Comparison of ENCODE assay signal across 9 cellular contexts in genomic region chr2:156399224-156399949, GRCh38. TPM values are rescaled to one million over a fixed set of nuclear protein-coding genes. Genes with fewer than 3 reads are reported as not detected.
DNase-seq lines count a peak whose midpoint lies in the region; ATAC-seq, FAIRE-seq and TF ChIP-seq lines count a peak whose summit lies in the region.
"Had no signal": no experiment of that assay in that cellular context is flagged by ENCODE, and none has a peak within 500 bp of the region (broad histone marks: within the 10 kb centered on the region; RNA-seq: fewer than 3 reads in every experiment).

No MANE protein-coding gene starts in this region.

- dilution Hi-C loops in mammary epithelial cell (cut with HindIII; ENCODE audit: low sequenced_read_pairs): loop anchor here (5.0 kb wide), 1 partner anchor 52 kb away; no protein-coding TSS in a partner anchor

- in situ Hi-C loops in mammary epithelial cell (cut with MboI; ENCODE audit: low sequenced_read_pairs in 2 of 2): no loop called here

- H3K27me3 ChIP-seq in mammary epithelial cell (ENCODE audit: insufficient read depth, low read length): no peaks in the 10 kb centered on the region

- H3K9me3 ChIP-seq in mammary epithelial cell (replicated peaks; ENCODE audit: insufficient read depth, low read length): no peaks in the 10 kb centered on the region

- H3K4me3 Mint-ChIP-seq in T-helper 1 cell treated with Interleukin-12 subunit alpha and Interleukin-12 subunit beta and Interleukin-4 antibody, amounts not matched to agents 30 μg/mL and 1 μg/mL, for 36 hours: peak overlapping the region; percentile 87
- peak overlapping the region; percentile 89 for H3K4me3 Mint-ChIP-seq in memory B cell

- H3K36me3 ChIP-seq in mammary epithelial cell (ENCODE audit: insufficient read depth, low read length): no peaks in the 10 kb centered on the region

- H3K4me3 ChIP-seq in mammary epithelial cell (replicated peaks in 1 of 3; ENCODE audit: insufficient read depth in 1 of 3, low read depth in 2 of 3, low read length in 3 of 3): peak overlapping the region; percentile 56 to 90 (median 76)

- ATAC-seq in memory B cell (ENCODE audit: low read depth): no peak

- BruUV-seq in mammary epithelial cell (replicated peaks; lab: Mats Ljungman, UMichigan): no TSS peak

- H2AFZ ChIP-seq in mammary epithelial cell (ENCODE audit: low read depth, low read length): peak overlapping the region; percentile 99

- H3K4me1 ChIP-seq in mammary epithelial cell (ENCODE audit: insufficient read depth, low read length): peaks cover 16% of the 10 kb centered on the region

- H3K36me3 Mint-ChIP-seq in T-helper 1 cell treated with Interleukin-12 subunit alpha and Interleukin-12 subunit beta and Interleukin-4 antibody, amounts not matched to agents 30 μg/mL and 1 μg/mL, for 36 hours (ENCODE audit: low read depth): peaks cover 4% of the 10 kb centered on the region
- H3K36me3 Mint-ChIP-seq in memory B cell: no peaks in the 10 kb centered on the region

- no peaks in the 10 kb centered on the region for H3K9me3 Mint-ChIP-seq in T-helper 1 cell treated with Interleukin-12 subunit alpha and Interleukin-12 subunit beta and Interleukin-4 antibody, amounts not matched to agents 30 μg/mL and 1 μg/mL, for 36 hours
- H3K9me3 Mint-ChIP-seq in memory B cell: no peaks in the 10 kb centered on the region

- peaks cover 5% of the 10 kb centered on the region for H3K27me3 Mint-ChIP-seq in T-helper 1 cell treated with Interleukin-12 subunit alpha and Interleukin-12 subunit beta and Interleukin-4 antibody, amounts not matched to agents 30 μg/mL and 1 μg/mL, for 36 hours (ENCODE audit: low read depth)
- H3K27me3 Mint-ChIP-seq in memory B cell: no peaks in the 10 kb centered on the region

- peak overlapping the region; percentile 93 for H3K4me2 ChIP-seq in mammary epithelial cell (ENCODE audit: insufficient read depth, low read depth, low read length)

- intact Hi-C loops in mammary epithelial cell (cut with micrococcal nuclease): no loop called here

- H3K4me1 Mint-ChIP-seq in T-helper 1 cell treated with Interleukin-12 subunit alpha and Interleukin-12 subunit beta and Interleukin-4 antibody, amounts not matched to agents 30 μg/mL and 1 μg/mL, for 36 hours (ENCODE audit: low read depth): peaks cover 31% of the 10 kb centered on the region
- peaks cover 24% of the 10 kb centered on the region for H3K4me1 Mint-ChIP-seq in memory B cell

- H4K20me1 ChIP-seq in mammary epithelial cell (ENCODE audit: insufficient read depth, low read length): no peaks in the 10 kb centered on the region

- CTCF ChIA-PET in mammary epithelial cell (lab: Charles Lee; ENCODE audit: low non-redundant PET): interaction anchor here (0.6 kb wide), 1 partner anchor 847 kb away, joined by 4 read pairs; no protein-coding TSS in a partner anchor

- H3K9ac ChIP-seq in mammary epithelial cell (ENCODE audit: insufficient read depth, low read length): peak overlapping the region; percentile 52

- H3K79me2 ChIP-seq in mammary epithelial cell (ENCODE audit: insufficient read depth, low read length): no peaks in the 10 kb centered on the region

- no peak for FAIRE-seq in urothelium cell line (lab: Jason Lieb, UNC)
- FAIRE-seq: endometrium had no signal

- WGBS in mammary epithelial cell (ENCODE audit: low coverage, missing lambda C conversion rate): 61% methylated on average over 10 of the region's 10 CpGs

- DNase-seq in T-helper 1 cell (no peak), NCI-H2227 (lab: John Stamatoyannopoulos, UW; ENCODE audit: unreplicated experiment) (peak; percentile 64), mammary epithelial cell (peak; percentile 57), memory B cell (ENCODE audit: low spot score in 2 of 2) (no peak), urothelium cell line (ENCODE audit: low spot score) (peak; percentile 16), MV-4-11 (lab: John Stamatoyannopoulos, UW) (no peak)
- DNase-seq in NK-92 treated with Interleukin-12 subunit alpha and Interleukin-12 subunit beta, amount 100 ng/mL, for 24 hours (lab: John Stamatoyannopoulos, UW): no peak

- peak overlapping the region; percentile 78 for H3K27ac ChIP-seq in mammary epithelial cell (ENCODE audit: insufficient read depth, low read depth, low read length)

- no peak for TF ChIP-seq CTCF in mammary epithelial cell (conservative IDR thresholded peaks at IDR 0.05 in 1 of 2, IDR thresholded peaks at IDR 0.05 in 1 of 2; ENCODE audit: extremely low read depth in 1 of 2, insufficient read depth in 1 of 2, low read depth in 1 of 2, low read length in 2 of 2)

- H3K27ac Mint-ChIP-seq in T-helper 1 cell treated with Interleukin-12 subunit alpha and Interleukin-12 subunit beta and Interleukin-4 antibody, amounts not matched to agents 30 μg/mL and 1 μg/mL, for 36 hours: peak overlapping the region; percentile 94
- H3K27ac Mint-ChIP-seq in memory B cell: peak overlapping the region; percentile 100

RNA-seq across cellular contexts. Expression of gene GPD2, which starts 36.8 kb away (rescaled TPM):
- total RNA-seq in mammary epithelial cell: 10 to 100 TPM; 30.0 to 39.3 TPM
- 17.2 TPM for polyA plus RNA-seq in mammary epithelial cell
- 58.2 TPM for polyA minus RNA-seq in mammary epithelial cell

Comparison
In these comparisons a context has a peak if more than half of its experiments do, and no peak if none do; other contexts are left out.
1. DNase-seq: peak in NCI-H2227 (single experiment), mammary epithelial cell (single experiment) and urothelium cell line (single experiment); none in T-helper 1 cell (0 of 5), memory B cell (0 of 2), NK-92 treated with Interleukin-12 subunit alpha and Interleukin-12 subunit beta, amount 100 ng/mL, for 24 hours (single experiment) and MV-4-11 (single experiment).